In genomic region chrX:123185714-123186113, GRCh38 we compare ENCODE assay signal across 1 cellular context.
TF ChIP-seq lines count a peak whose summit lies in the region.

No MANE protein-coding gene starts in this region.

TF ChIP-seq in GM23338, 12 proteins besides CTCF, POLR2A, EP300 and RAD21:
- TF ChIP-seq, protein P1, sequence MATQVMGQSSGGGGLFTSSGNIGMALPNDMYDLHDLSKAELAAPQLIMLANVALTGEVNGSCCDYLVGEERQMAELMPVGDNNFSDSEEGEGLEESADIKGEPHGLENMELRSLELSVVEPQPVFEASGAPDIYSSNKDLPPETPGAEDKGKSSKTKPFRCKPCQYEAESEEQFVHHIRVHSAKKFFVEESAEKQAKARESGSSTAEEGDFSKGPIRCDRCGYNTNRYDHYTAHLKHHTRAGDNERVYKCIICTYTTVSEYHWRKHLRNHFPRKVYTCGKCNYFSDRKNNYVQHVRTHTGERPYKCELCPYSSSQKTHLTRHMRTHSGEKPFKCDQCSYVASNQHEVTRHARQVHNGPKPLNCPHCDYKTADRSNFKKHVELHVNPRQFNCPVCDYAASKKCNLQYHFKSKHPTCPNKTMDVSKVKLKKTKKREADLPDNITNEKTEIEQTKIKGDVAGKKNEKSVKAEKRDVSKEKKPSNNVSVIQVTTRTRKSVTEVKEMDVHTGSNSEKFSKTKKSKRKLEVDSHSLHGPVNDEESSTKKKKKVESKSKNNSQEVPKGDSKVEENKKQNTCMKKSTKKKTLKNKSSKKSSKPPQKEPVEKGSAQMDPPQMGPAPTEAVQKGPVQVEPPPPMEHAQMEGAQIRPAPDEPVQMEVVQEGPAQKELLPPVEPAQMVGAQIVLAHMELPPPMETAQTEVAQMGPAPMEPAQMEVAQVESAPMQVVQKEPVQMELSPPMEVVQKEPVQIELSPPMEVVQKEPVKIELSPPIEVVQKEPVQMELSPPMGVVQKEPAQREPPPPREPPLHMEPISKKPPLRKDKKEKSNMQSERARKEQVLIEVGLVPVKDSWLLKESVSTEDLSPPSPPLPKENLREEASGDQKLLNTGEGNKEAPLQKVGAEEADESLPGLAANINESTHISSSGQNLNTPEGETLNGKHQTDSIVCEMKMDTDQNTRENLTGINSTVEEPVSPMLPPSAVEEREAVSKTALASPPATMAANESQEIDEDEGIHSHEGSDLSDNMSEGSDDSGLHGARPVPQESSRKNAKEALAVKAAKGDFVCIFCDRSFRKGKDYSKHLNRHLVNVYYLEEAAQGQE (IDR thresholded peaks at IDR 0.05; ENCODE audit: unreplicated experiment), result no peak
- no peak for TF ChIP-seq POLR2AphosphoS5 (IDR thresholded peaks at IDR 0.05; ENCODE audit: low read depth)
- TF ChIP-seq, protein P2, sequence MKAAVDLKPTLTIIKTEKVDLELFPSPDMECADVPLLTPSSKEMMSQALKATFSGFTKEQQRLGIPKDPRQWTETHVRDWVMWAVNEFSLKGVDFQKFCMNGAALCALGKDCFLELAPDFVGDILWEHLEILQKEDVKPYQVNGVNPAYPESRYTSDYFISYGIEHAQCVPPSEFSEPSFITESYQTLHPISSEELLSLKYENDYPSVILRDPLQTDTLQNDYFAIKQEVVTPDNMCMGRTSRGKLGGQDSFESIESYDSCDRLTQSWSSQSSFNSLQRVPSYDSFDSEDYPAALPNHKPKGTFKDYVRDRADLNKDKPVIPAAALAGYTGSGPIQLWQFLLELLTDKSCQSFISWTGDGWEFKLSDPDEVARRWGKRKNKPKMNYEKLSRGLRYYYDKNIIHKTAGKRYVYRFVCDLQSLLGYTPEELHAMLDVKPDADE (IDR thresholded peaks at IDR 0.05), result no peak
- TF ChIP-seq ZNF331 (CRISPR knock-in tag; IDR thresholded peaks at IDR 0.05; ENCODE audit: low read depth), result no peak
- TF ChIP-seq CREB1 (CRISPR knock-in tag; IDR thresholded peaks at IDR 0.05; ENCODE audit: low read depth), result no peak
